ENCODE assay signal across 36 cellular contexts in genomic region chr12:56994231-56994746, GRCh38. TPM values are rescaled to one million over a fixed set of nuclear protein-coding genes. Genes with fewer than 3 reads are reported as not detected.
"Had no signal": no experiment of that assay in that cellular context is flagged by ENCODE, and none has a peak within 500 bp of the region (broad histone marks: within the 10 kb centered on the region; RNA-seq: fewer than 3 reads in every experiment).

No MANE protein-coding gene starts in this region.

- H3K9me3 Mint-ChIP-seq: activated CD4-positive, alpha-beta T cell treated with anti-CD3 and anti-CD28 coated beads, Interleukin-2, amount 10 ng/mL, durations not matched to agents 7 days and 5 days; activated CD8-positive, alpha-beta T cell treated with anti-CD3 and anti-CD28 coated beads for 36 hours; activated naive CD4-positive, alpha-beta T cell treated with anti-CD3 and anti-CD28 coated beads for 36 hours; activated naive CD8-positive, alpha-beta T cell treated with anti-CD3 and anti-CD28 coated beads for 36 hours; activated T-helper 1 cell treated with anti-CD3 and anti-CD28 coated beads, Interleukin-12 subunit alpha, Interleukin-12 subunit beta, Interleukin-2, Interleukin-4 antibody, amounts not matched to agents 30 ng/mL and 10 ng/mL and 1 ng/mL, durations not matched to agents 14 hours and 24 hours and 36 hours; brain; mesothelial cell of epicardium; naive B cell; nephron progenitor cell had no signal

- H3K4me2 ChIP-seq: hepatocyte, smooth muscle cell had no signal

- H3K36me3 Mint-ChIP-seq: activated CD8-positive, alpha-beta memory T cell treated with anti-CD3 and anti-CD28 coated beads, Interleukin-2, amount 10 ng/mL, durations not matched to agents 7 days and 5 days had no signal

- H3K9me3 ChIP-seq: adrenal gland, gastrocnemius medialis, pancreas, prostate gland, testis, transverse colon had no signal

- H3K27me3 Mint-ChIP-seq: activated CD8-positive, alpha-beta T cell treated with anti-CD3 and anti-CD28 coated beads for 36 hours; activated naive CD8-positive, alpha-beta T cell treated with anti-CD3 and anti-CD28 coated beads for 36 hours; naive B cell had no signal

- H3K4me3 Mint-ChIP-seq: activated CD4-positive, alpha-beta T cell treated with anti-CD3 and anti-CD28 coated beads, Interleukin-2, amount 10 ng/mL, durations not matched to agents 7 days and 5 days; activated CD8-positive, alpha-beta memory T cell treated with anti-CD3 and anti-CD28 coated beads, Interleukin-2, amount 10 ng/mL, durations not matched to agents 7 days and 5 days; activated CD8-positive, alpha-beta T cell treated with anti-CD3 and anti-CD28 coated beads for 36 hours; activated naive CD4-positive, alpha-beta T cell treated with anti-CD3 and anti-CD28 coated beads for 36 hours; activated naive CD8-positive, alpha-beta T cell treated with anti-CD3 and anti-CD28 coated beads for 36 hours; activated T-helper 1 cell treated with anti-CD3 and anti-CD28 coated beads, Interleukin-12 subunit alpha, Interleukin-12 subunit beta, Interleukin-2, Interleukin-4 antibody, amounts not matched to agents 30 ng/mL and 10 ng/mL and 1 ng/mL, durations not matched to agents 14 hours and 24 hours and 36 hours; brain; mesothelial cell of epicardium; naive B cell; nephron progenitor cell had no signal

- ATAC-seq: activated CD8-positive, alpha-beta memory T cell treated with anti-CD3 and anti-CD28 coated beads, Interleukin-2, amount 10 ng/mL, durations not matched to agents 7 days and 5 days; activated CD8-positive, alpha-beta T cell treated with anti-CD3 and anti-CD28 coated beads for 36 hours; gastrocnemius medialis; left cardiac atrium; pancreas; stimulated activated naive CD8-positive, alpha-beta T cell treated with anti-CD3 and anti-CD28 coated beads, Interleukin-15, Interleukin-2, amounts not matched to agents 100 U/mL and 50 U/mL, for 24 hours had no signal

- DNase-seq: activated CD4-positive, alpha-beta T cell treated with anti-CD3 and anti-CD28 coated beads for 1 hour; activated CD4-positive, alpha-beta T cell treated with anti-CD3 and anti-CD28 coated beads, Interleukin-2, amount 10 ng/mL, durations not matched to agents 7 days and 5 days; activated CD8-positive, alpha-beta memory T cell treated with anti-CD3 and anti-CD28 coated beads, Interleukin-2, amount 10 ng/mL, durations not matched to agents 7 days and 5 days; activated CD8-positive, alpha-beta T cell treated with anti-CD3 and anti-CD28 coated beads for 36 hours; activated effector memory CD4-positive, alpha-beta T cell treated with anti-CD3 and anti-CD28 coated beads, Interleukin-2, amount 50 U/mL, for 16 hours; activated naive CD4-positive, alpha-beta T cell treated with anti-CD3 and anti-CD28 coated beads for 36 hours; activated naive CD8-positive, alpha-beta T cell treated with anti-CD3 and anti-CD28 coated beads for 36 hours; activated T-cell treated with anti-CD3 and anti-CD28 coated beads for 4 hours; aorta; cerebellar nuclear complex; cortex of kidney; gastrocnemius medialis; left cardiac atrium; mammary epithelial cell; naive B cell; nephron progenitor cell; pancreas; stimulated activated CD4-positive, alpha-beta T cell treated with anti-CD3 and anti-CD28 coated beads, Interleukin-2, amount 100 ng/mL, for 48 hours; stimulated activated naive CD8-positive, alpha-beta T cell treated with anti-CD3 and anti-CD28 coated beads, Interleukin-15, Interleukin-2, amounts not matched to agents 100 U/mL and 50 U/mL, for 24 hours; T-helper 1 cell; T1000; testis; transverse colon had no signal

- H3K27ac ChIP-seq: cardiac muscle cell, gastrocnemius medialis, hepatocyte, pancreas, prostate gland, testis, transverse colon had no signal

- H2AFZ ChIP-seq: hepatocyte had no signal

- H3K4me3 ChIP-seq: adrenal gland, cardiac muscle cell, gastrocnemius medialis, hepatocyte, pancreas, prostate gland, smooth muscle cell, testis, transverse colon had no signal

- H3K27me3 ChIP-seq: adrenal gland, cardiac muscle cell, gastrocnemius medialis, hepatocyte, pancreas, testis, transverse colon had no signal

- FAIRE-seq: endometrium, keratinocyte, pancreas, urothelium cell line had no signal

- H3K36me3 ChIP-seq: adrenal gland, cardiac muscle cell, pancreas, prostate gland, transverse colon had no signal

- H3K27ac Mint-ChIP-seq: activated CD4-positive, alpha-beta T cell treated with anti-CD3 and anti-CD28 coated beads, Interleukin-2, amount 10 ng/mL, durations not matched to agents 7 days and 5 days; activated CD8-positive, alpha-beta memory T cell treated with anti-CD3 and anti-CD28 coated beads, Interleukin-2, amount 10 ng/mL, durations not matched to agents 7 days and 5 days; activated CD8-positive, alpha-beta T cell treated with anti-CD3 and anti-CD28 coated beads for 36 hours; activated naive CD4-positive, alpha-beta T cell treated with anti-CD3 and anti-CD28 coated beads for 36 hours; activated naive CD8-positive, alpha-beta T cell treated with anti-CD3 and anti-CD28 coated beads for 36 hours; activated T-helper 1 cell treated with anti-CD3 and anti-CD28 coated beads, Interleukin-12 subunit alpha, Interleukin-12 subunit beta, Interleukin-2, Interleukin-4 antibody, amounts not matched to agents 30 ng/mL and 10 ng/mL and 1 ng/mL, durations not matched to agents 14 hours and 24 hours and 36 hours; brain; mesothelial cell of epicardium had no signal

- H3K4me1 ChIP-seq: pancreas, prostate gland had no signal

RNA-seq across cellular contexts. Expression of gene TAC3, which starts 22.0 kb away (rescaled TPM):
- total RNA-seq: activated CD8-positive, alpha-beta memory T cell treated with anti-CD3 and anti-CD28 coated beads, Interleukin-2, amount 10 ng/mL, durations not matched to agents 7 days and 5 days; aorta; epithelial cell of proximal tubule; gastrocnemius medialis; left cardiac atrium; liver; mammary epithelial cell; pancreas; prostate gland had no signal
- polyA plus RNA-seq: keratinocyte, liver, mammary epithelial cell had no signal

RNA-seq across cellular contexts. Expression of gene MYO1A, which starts 55.6 kb away (rescaled TPM):
- total RNA-seq: cardiac muscle cell, epithelial cell of proximal tubule, mammary epithelial cell, smooth muscle cell had no signal
- polyA plus RNA-seq: smooth muscle cell had no signal
